Comparison of ENCODE assay signal across 1 cellular context in genomic region chr2:190540048-190540447, GRCh38.
A peak's percentile ranks its signal among the peaks of the same experiment; 100 is the strongest.
TF ChIP-seq lines count a peak whose summit lies in the region.

No MANE protein-coding gene starts in this region.

TF ChIP-seq in K562, 482 proteins besides CTCF, POLR2A, EP300 and RAD21 (continued from another document):
- peak; percentile 70 for TF ChIP-seq ZNF280A (IDR thresholded peaks at IDR 0.05; ENCODE audit: low read depth, partially characterized antibody)
- no peak for TF ChIP-seq ZBTB43 (CRISPR knock-in tag; IDR thresholded peaks at IDR 0.05)
